9 cellular contexts compared by ENCODE assay signal in genomic region chr11:83724704-83725114, GRCh38.
DNase-seq lines count a peak whose midpoint lies in the region; ATAC-seq and TF ChIP-seq lines count a peak whose summit lies in the region.
"Had no signal": no experiment of that assay in that cellular context is flagged by ENCODE, and none has a peak within 500 bp of the region (broad histone marks: within the 10 kb centered on the region; RNA-seq: fewer than 3 reads in every experiment).

No MANE protein-coding gene starts in this region.

- peak overlapping the region in 6 of 8 donors; percentile 15 to 87 (median 72) for H3K4me3 Mint-ChIP-seq in naive B cell
- H3K4me3 Mint-ChIP-seq in CD14-positive monocyte, result no peak overlapping the region

- ATAC-seq in esophagus mucosa (peak; percentile 92), naive B cell (ENCODE audit: low read depth in 2 of 2) (no peak), HG03432 (IDR thresholded peaks at IDR 0.05; ENCODE audit: unreplicated experiment) (no peak)

- intact Hi-C loops in CD14-positive monocyte (cut with micrococcal nuclease), result no loop called here

- no peaks in the 10 kb centered on the region for H3K36me3 Mint-ChIP-seq in naive B cell
- H3K36me3 Mint-ChIP-seq in CD14-positive monocyte, result no peaks in the 10 kb centered on the region

- H3K27ac Mint-ChIP-seq in naive B cell (peak overlapping the region in 3 of 6 donors; percentile 24 to 71 (median 48)), CD14-positive monocyte (no peak overlapping the region)

- H3K9me3 Mint-ChIP-seq in naive B cell (no peaks in the 10 kb centered on the region), CD14-positive monocyte (no peaks in the 10 kb centered on the region)

- DNase-seq in AG08396 (ENCODE audit: low spot score) (peak; percentile 3), NCI-H69 (lab: John Stamatoyannopoulos, UW) (peak; percentile 94), naive B cell (no peak), T-helper 2 cell (no peak), CD14-positive monocyte (ENCODE audit: low spot score) (no peak)
- no peak for DNase-seq in stimulated activated CD4-positive, alpha-beta T cell treated with anti-CD3 and anti-CD28 coated beads, Interleukin-12 subunit alpha, Interleukin-12 subunit beta, amount 100 ng/mL, for 4 hours
- DNase-seq: COR-L47 had no signal

- H3K4me1 Mint-ChIP-seq in naive B cell, result peaks cover 5 to 18% (median 11%) of the 10 kb centered on the region in 3 donors
- H3K4me1 Mint-ChIP-seq in CD14-positive monocyte, result no peaks in the 10 kb centered on the region

- no peak for TF ChIP-seq CTCF in CD14-positive monocyte (IDR thresholded peaks at IDR 0.05)

- peaks cover 0 to 33% (median 18%) of the 10 kb centered on the region in 3 donors for H3K27me3 Mint-ChIP-seq in naive B cell
- peaks cover 3 to 9% (median 6%) of the 10 kb centered on the region in 3 donors for H3K27me3 Mint-ChIP-seq in CD14-positive monocyte (ENCODE audit: low read depth in 3 of 3)

Comparison
In these comparisons a context has a peak if more than half of its experiments do, and no peak if none do; other contexts are left out.
1. DNase-seq: peak in AG08396 (single experiment) and NCI-H69 (single experiment); none in naive B cell (single experiment), T-helper 2 cell (0 of 5), CD14-positive monocyte (single experiment) and stimulated activated CD4-positive, alpha-beta T cell treated with anti-CD3 and anti-CD28 coated beads, Interleukin-12 subunit alpha, Interleukin-12 subunit beta, amount 100 ng/mL, for 4 hours (single experiment).
2. H3K4me3 Mint-ChIP-seq: peak in naive B cell (6 of 8); none in CD14-positive monocyte (0 of 2).